ENCODE assay signal across 12 cellular contexts in genomic region chr5:69007086-69007672, GRCh38.
DNase-seq lines count a peak whose midpoint lies in the region; ATAC-seq and TF ChIP-seq lines count a peak whose summit lies in the region.
"Had no signal": no experiment of that assay in that cellular context is flagged by ENCODE, and none has a peak within 500 bp of the region (broad histone marks: within the 10 kb centered on the region; RNA-seq: fewer than 3 reads in every experiment).

No MANE protein-coding gene starts in this region.

- no peak for ATAC-seq in HG03097 (IDR thresholded peaks at IDR 0.05; ENCODE audit: low FRiP score, unreplicated experiment)

- H3K27me3 ChIP-seq in esophagus squamous epithelium: no peaks in the 10 kb centered on the region
- H3K27me3 ChIP-seq: Peyer's patch, right atrium auricular region had no signal

- TF ChIP-seq POLR2A in esophagus squamous epithelium (IDR thresholded peaks at IDR 0.05): no peak

- H3K27ac ChIP-seq in SK-N-MC (peak overlapping the region; percentile 85), esophagus squamous epithelium (no peak overlapping the region)
- H3K27ac ChIP-seq: Peyer's patch, right atrium auricular region, SJSA1 had no signal

- peaks cover 0 to 5% (median 0%) of the 10 kb centered on the region in 3 donors for H3K4me1 ChIP-seq in esophagus squamous epithelium
- H3K4me1 ChIP-seq: Peyer's patch, right atrium auricular region, SJSA1 had no signal

- no peak for TF ChIP-seq CTCF in esophagus squamous epithelium (IDR thresholded peaks at IDR 0.05)

- peak overlapping the region; percentile 42 for H3K9ac ChIP-seq in SK-N-MC (ENCODE audit: insufficient read length)

- intact Hi-C loops in esophagus squamous epithelium (cut with DNase I): no loop called here

- WGBS in esophagus squamous epithelium, 2 donors: 34 to 49% methylated on average over 7 of the region's 7 CpGs

- H3K9me3 ChIP-seq in SK-N-MC (ENCODE audit: low read depth, low read length): no peaks in the 10 kb centered on the region
- no peaks in the 10 kb centered on the region for H3K9me3 ChIP-seq in esophagus squamous epithelium
- H3K9me3 ChIP-seq: Peyer's patch, right atrium auricular region, SJSA1 had no signal

- peak; percentile 2 for DNase-seq in activated gamma-delta T cell (lab: John Stamatoyannopoulos, UW)
- no peak for DNase-seq in activated gamma-delta T cell treated with Interleukin-2 at 50 U/mL for 16 hours
- DNase-seq in SK-N-MC (ENCODE audit: low read depth, low spot score): peak; percentile 86
- DNase-seq in fibroblast of peridontal ligament (ENCODE audit: extremely low read depth): peak; percentile 7
- DNase-seq in esophagus squamous epithelium (lab: John Stamatoyannopoulos, UW): no peak
- no peak for DNase-seq in DMS114 treated with DMSO at 0.1 percent for 48 hours (lab: John Stamatoyannopoulos, UW; ENCODE audit: unreplicated experiment)
- DNase-seq in NCI-H2029 (lab: John Stamatoyannopoulos, UW): no peak
- DNase-seq: NCI-H2081 treated with DMSO at 0.1 percent for 48 hours had no signal

- no peaks in the 10 kb centered on the region for H3K36me3 ChIP-seq in SK-N-MC (ENCODE audit: insufficient read depth, low read length)
- H3K36me3 ChIP-seq in esophagus squamous epithelium: no peaks in the 10 kb centered on the region
- H3K36me3 ChIP-seq: Peyer's patch, right atrium auricular region, SJSA1 had no signal

- H3K4me3 ChIP-seq in SK-N-MC (peak overlapping the region; percentile 64), esophagus squamous epithelium (no peak overlapping the region)
- H3K4me3 ChIP-seq: Peyer's patch, right atrium auricular region, SJSA1 had no signal

Comparison
In these comparisons a context has a peak if more than half of its experiments do, and no peak if none do; other contexts are left out.
1. DNase-seq: peak in activated gamma-delta T cell (single experiment), SK-N-MC (single experiment) and fibroblast of peridontal ligament (single experiment); none in activated gamma-delta T cell treated with Interleukin-2 at 50 U/mL for 16 hours (single experiment), esophagus squamous epithelium (single experiment), DMS114 treated with DMSO at 0.1 percent for 48 hours (single experiment) and NCI-H2029 (single experiment).